In the genomic region with DNA sequence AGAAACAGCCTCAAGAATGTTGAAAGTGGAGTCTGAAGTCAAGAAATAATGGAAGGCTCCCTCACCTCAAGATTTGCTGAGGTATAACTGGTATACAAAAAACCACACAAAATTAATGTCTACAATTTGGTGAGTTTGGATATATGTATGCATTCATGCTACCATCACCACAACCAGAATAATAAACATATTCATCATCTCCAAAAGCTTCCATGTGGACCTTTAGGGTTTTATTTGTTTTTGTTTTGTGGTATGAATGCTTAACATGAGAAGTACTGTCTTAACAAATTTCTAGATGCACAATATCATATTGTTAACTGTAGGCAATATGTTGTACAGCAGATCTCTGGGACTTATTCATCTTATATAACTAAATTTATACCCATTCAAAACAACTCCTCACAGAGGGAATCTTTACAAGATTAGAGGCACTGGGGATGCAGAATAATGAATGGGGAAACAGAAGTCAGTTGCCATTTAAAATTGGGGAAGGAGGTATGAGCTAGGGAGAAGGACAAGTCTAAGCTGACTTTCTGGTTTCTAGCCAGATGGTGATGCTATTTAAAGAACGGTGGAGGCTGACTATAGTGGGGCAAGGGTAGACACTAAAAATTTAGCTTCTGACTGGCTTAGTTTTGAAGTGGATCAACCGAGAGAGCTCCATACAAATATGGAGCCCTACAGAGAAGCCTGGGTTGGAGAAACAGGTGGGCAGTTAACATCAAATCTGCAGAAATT, we compare ENCODE assay signal across 14 cellular contexts.
DNase-seq lines count a peak whose midpoint lies in the region; ATAC-seq and TF ChIP-seq lines count a peak whose summit lies in the region.
"Had no signal": no experiment of that assay in that cellular context is flagged by ENCODE, and none has a peak within 500 bp of the region (broad histone marks: within the 10 kb centered on the region; RNA-seq: fewer than 3 reads in every experiment).

No MANE protein-coding gene starts in this region.

- H3K9me3 ChIP-seq in IMR-90 (ENCODE audit: control insufficient read depth, insufficient read depth, low read length) (no peaks in the 10 kb centered on the region), PC-3 (ENCODE audit: low read length) (no peaks in the 10 kb centered on the region), aorta (ENCODE audit: control insufficient read depth, low read length) (no peaks in the 10 kb centered on the region)

- H3K27me3 ChIP-seq in IMR-90 (ENCODE audit: control insufficient read depth, insufficient read depth, low read length) (no peaks in the 10 kb centered on the region), PC-3 (ENCODE audit: low read length) (no peaks in the 10 kb centered on the region), aorta (ENCODE audit: control insufficient read depth in 1 of 2, insufficient read depth in 2 of 2, low read length in 1 of 2) (no peaks in the 10 kb centered on the region)

- TF ChIP-seq POLR2A in IMR-90 (IDR thresholded peaks at IDR 0.05; ENCODE audit: low read depth, low read length), result no peak

- no peaks in the 10 kb centered on the region for H3K9me2 ChIP-seq in PC-3 (replicated peaks; ENCODE audit: low read length)

- H3K9ac ChIP-seq in IMR-90 (ENCODE audit: low read depth, low read length) (no peak overlapping the region), PC-3 (ENCODE audit: low read length) (no peak overlapping the region)

- H3K4me1 ChIP-seq in IMR-90 (ENCODE audit: control insufficient read depth, insufficient read depth, low read length) (peaks cover 14% of the 10 kb centered on the region; the same call in 1 of the 2 replicates), PC-3 (ENCODE audit: insufficient read depth, low read length) (no peaks in the 10 kb centered on the region), aorta (ENCODE audit: control insufficient read depth in 1 of 2, insufficient read depth in 2 of 2, low read length in 2 of 2) (no peaks in the 10 kb centered on the region)

- TF ChIP-seq CTCF in IMR-90 (conservative IDR thresholded peaks at IDR 0.05; ENCODE audit: low read depth, low read length) (no peak), PC-3 (conservative IDR thresholded peaks at IDR 0.05; ENCODE audit: low read depth, low read length) (no peak), osteocyte (IDR thresholded peaks at IDR 0.05) (no peak)
- TF ChIP-seq CTCF in activated CD8-positive, alpha-beta T cell treated with anti-CD3 and anti-CD28 coated beads for 36 hours (IDR thresholded peaks at IDR 0.05), result no peak

- H3K18ac ChIP-seq in IMR-90 (ENCODE audit: low read depth, low read length), result no peak overlapping the region

- no peak overlapping the region; the same call in 2 of the 3 replicates for H2BK15ac ChIP-seq in IMR-90 (ENCODE audit: low read depth, low read length)

- H3K36me3 ChIP-seq in IMR-90 (ENCODE audit: control insufficient read depth, insufficient read depth, low read length), result peaks cover 3% of the 10 kb centered on the region
- no peaks in the 10 kb centered on the region for H3K36me3 ChIP-seq in PC-3 (ENCODE audit: low read depth, low read length)
- H3K36me3 ChIP-seq in aorta (ENCODE audit: control insufficient read depth in 1 of 2, insufficient read depth in 2 of 2, low read length in 1 of 2), result no peaks in the 10 kb centered on the region

- H2BK20ac ChIP-seq in IMR-90 (ENCODE audit: low read depth, low read length), result 0 out of 2 replicates have a peak overlapping the region, but pooled peaks have one; percentile 27

- H2AFZ ChIP-seq in IMR-90 (replicated peaks; ENCODE audit: low read length, poor library complexity), result no peak overlapping the region
- H2AFZ ChIP-seq in PC-3 (ENCODE audit: low read length), result no peak overlapping the region

- TF ChIP-seq RAD21 in IMR-90 (IDR thresholded peaks at IDR 0.05; ENCODE audit: low read length), result no peak

- peaks cover 8% of the 10 kb centered on the region for H3K9me1 ChIP-seq in IMR-90 (ENCODE audit: insufficient read depth, low read length)

- WGBS in IMR-90 (ENCODE audit: extremely low coverage in 2 of 2, insufficient read length in 1 of 2), 2 experiments, result no CpG with 5 or more reads among the region's 2 CpGs
- WGBS in aorta, 2 donors, result 35 to 36% methylated on average over 2 of the region's 2 CpGs

- H2AK5ac ChIP-seq in IMR-90 (ENCODE audit: low read depth, low read length), result peak overlapping the region; percentile 5; the same call in 1 of the 2 replicates

- no peaks in the 10 kb centered on the region for H3F3A ChIP-seq in PC-3 (ENCODE audit: low read length, unreplicated experiment)

- dilution Hi-C loops in IMR-90 (cut with HindIII; ENCODE audit: low sequenced_read_pairs, unreplicated experiment), result no loop called here

- H3K4me2 ChIP-seq in IMR-90 (ENCODE audit: low read depth, low read length) (no peak overlapping the region), PC-3 (ENCODE audit: low read length) (no peak overlapping the region)

- H3K4me1 Mint-ChIP-seq in osteocyte (ENCODE audit: unreplicated experiment), result peaks cover 58% of the 10 kb centered on the region
- no peaks in the 10 kb centered on the region for H3K4me1 Mint-ChIP-seq in activated CD8-positive, alpha-beta T cell treated with anti-CD3 and anti-CD28 coated beads for 36 hours (ENCODE audit: low read depth)
- H3K4me1 Mint-ChIP-seq: CD4-positive, alpha-beta memory T cell had no signal

- intact Hi-C loops in IMR-90 (cut with micrococcal nuclease) (no loop called here), PC-3 (cut with micrococcal nuclease) (no loop called here), aorta (cut with DNase I) (no loop called here)
- intact Hi-C loops in activated CD8-positive, alpha-beta T cell treated with anti-CD3 and anti-CD28 coated beads for 36 hours (cut with micrococcal nuclease), result no loop called here

- peak overlapping the region; percentile 9 for H3K27ac Mint-ChIP-seq in osteocyte (ENCODE audit: unreplicated experiment)
- H3K27ac Mint-ChIP-seq in activated CD8-positive, alpha-beta T cell treated with anti-CD3 and anti-CD28 coated beads for 36 hours, result no peak overlapping the region
- H3K27ac Mint-ChIP-seq: CD4-positive, alpha-beta memory T cell had no signal

- H3K9me3 Mint-ChIP-seq in osteocyte (ENCODE audit: unreplicated experiment), result no peaks in the 10 kb centered on the region
- no peaks in the 10 kb centered on the region for H3K9me3 Mint-ChIP-seq in activated CD8-positive, alpha-beta T cell treated with anti-CD3 and anti-CD28 coated beads for 36 hours

- H3K4me3 Mint-ChIP-seq in osteocyte (ENCODE audit: unreplicated experiment), result no peak overlapping the region
- no peak overlapping the region for H3K4me3 Mint-ChIP-seq in activated CD8-positive, alpha-beta T cell treated with anti-CD3 and anti-CD28 coated beads for 36 hours
- H3K4me3 Mint-ChIP-seq: CD4-positive, alpha-beta memory T cell had no signal

- POLR2A ChIA-PET in IMR-90 (lab: Charles Lee; ENCODE audit: unreplicated experiment) (no interaction called here), PC-3 (lab: Charles Lee; ENCODE audit: unreplicated experiment) (no interaction called here)
- POLR2A ChIA-PET in activated CD8-positive, alpha-beta T cell treated with anti-CD3 and anti-CD28 coated beads for 36 hours (lab: Charles Lee), result no interaction called here

- H4K20me1 ChIP-seq in IMR-90 (ENCODE audit: insufficient read depth, low read length) (peaks cover 3% of the 10 kb centered on the region; the same call in 1 of the 2 replicates), PC-3 (ENCODE audit: low read length) (no peaks in the 10 kb centered on the region)

- no peak overlapping the region for H2AK9ac ChIP-seq in IMR-90 (replicated peaks; ENCODE audit: low read depth, low read length, poor library complexity)

- H2BK120ac ChIP-seq in IMR-90 (ENCODE audit: low read depth, low read length), result peak overlapping the region; percentile 54

- H3K23ac ChIP-seq in IMR-90 (ENCODE audit: low read depth, low read length), result peak overlapping the region; percentile 79; the same call in 1 of the 2 replicates

- no peaks in the 10 kb centered on the region for H3K79me2 ChIP-seq in PC-3 (ENCODE audit: low read length)

- peak overlapping the region; percentile 64 for H3K14ac ChIP-seq in IMR-90 (replicated peaks; ENCODE audit: low read depth, low read length)

- H2BK5ac ChIP-seq in IMR-90 (ENCODE audit: low read depth, low read length, poor library complexity, severe bottlenecking), result peak overlapping the region; percentile 19

- H3K36me3 Mint-ChIP-seq in osteocyte (ENCODE audit: unreplicated experiment), result peaks cover 10% of the 10 kb centered on the region
- no peaks in the 10 kb centered on the region for H3K36me3 Mint-ChIP-seq in activated CD8-positive, alpha-beta T cell treated with anti-CD3 and anti-CD28 coated beads for 36 hours (ENCODE audit: low read depth)
- H3K36me3 Mint-ChIP-seq: CD4-positive, alpha-beta memory T cell had no signal

- BruUV-seq in IMR-90 (replicated peaks; lab: Mats Ljungman, UMichigan), result no TSS peak
- BruUV-seq in PC-3 (replicated peaks; lab: Mats Ljungman, UMichigan), result no TSS peak

- H4K5ac ChIP-seq in IMR-90 (ENCODE audit: low read depth, low read length), result no peak overlapping the region

- H3K4me3 ChIP-seq in IMR-90 (ENCODE audit: insufficient read depth, low read depth, low read length), result no peak overlapping the region
- H3K4me3 ChIP-seq in PC-3 (ENCODE audit: low read length), result no peak overlapping the region
- no peak overlapping the region for H3K4me3 ChIP-seq in aorta (ENCODE audit: low read length in 2 of 2)

- H3K79me1 ChIP-seq in IMR-90 (ENCODE audit: low read depth in 1 of 2, low read length in 2 of 2), result peaks cover 13 to 53% of the 10 kb centered on the region in 2 experiments

- ATAC-seq in IMR-90 (ENCODE audit: low read depth) (no peak; the same call in 1 of the 2 replicates), PC-3 (no peak), aorta (ENCODE audit: low FRiP score) (no peak)
- no peak for ATAC-seq in activated CD8-positive, alpha-beta T cell treated with anti-CD3 and anti-CD28 coated beads for 36 hours

- CTCF ChIA-PET in IMR-90 (lab: Yijun Ruan, JAX), result interaction anchor here (0.6 to 0.8 kb wide), 2 partner anchors 11 to 75 kb away, joined by 3 read pairs; no protein-coding TSS in a partner anchor
- CTCF ChIA-PET in PC-3 (lab: Charles Lee), result no interaction called here
- CTCF ChIA-PET in activated CD8-positive, alpha-beta T cell treated with anti-CD3 and anti-CD28 coated beads for 36 hours (lab: Charles Lee), result no interaction called here

- no peak overlapping the region for H3K27ac ChIP-seq in IMR-90 (ENCODE audit: insufficient read depth, low read length)
- H3K27ac ChIP-seq in PC-3 (ENCODE audit: low read length), result no peak overlapping the region
- H3K27ac ChIP-seq in aorta (ENCODE audit: low read depth in 1 of 2, low read length in 2 of 2), result no peak overlapping the region

- no peak overlapping the region for H3K56ac ChIP-seq in IMR-90 (ENCODE audit: extremely low read depth, insufficient read depth, low read length)

- H3K4ac ChIP-seq in IMR-90 (ENCODE audit: low read depth, low read length), result 0 out of 2 replicates have a peak overlapping the region, but pooled peaks have one; percentile 15

- peak overlapping the region in 1 of 2 experiments; percentile 29; a peak in 1 of 4 replicates for H4K8ac ChIP-seq in IMR-90 (ENCODE audit: low read depth in 2 of 2, low read length in 2 of 2)

- in situ Hi-C loops in IMR-90 (cut with MboI; ENCODE audit: low sequenced_read_pairs), result no loop called here

- DNase-seq in DMS 273 treated with DMSO at 0.1 percent for 48 hours (lab: John Stamatoyannopoulos, UW), result peak; percentile 70
- peak; percentile 55 for DNase-seq in IMR-90
- peak; percentile 4 for DNase-seq in PC-3
- DNase-seq in osteocyte (ENCODE audit: extremely low spot score, unreplicated experiment), result no peak
- no peak for DNase-seq in aorta
- DNase-seq in activated CD8-positive, alpha-beta T cell treated with anti-CD3 and anti-CD28 coated beads for 36 hours, result no peak
- no peak for DNase-seq in NCI-H1436 (lab: John Stamatoyannopoulos, UW)
- DNase-seq in superior temporal gyrus (ENCODE audit: extremely low spot score), result no peak
- DNase-seq: ACHN; CD4-positive, alpha-beta memory T cell; H7; NCI-H1048; NCI-H187; NCI-H510A treated with DMSO at 0.1 percent for 48 hours had no signal

- no peaks in the 10 kb centered on the region for H3K27me3 Mint-ChIP-seq in osteocyte (ENCODE audit: unreplicated experiment)
- no peaks in the 10 kb centered on the region for H3K27me3 Mint-ChIP-seq in activated CD8-positive, alpha-beta T cell treated with anti-CD3 and anti-CD28 coated beads for 36 hours
- H3K27me3 Mint-ChIP-seq: CD4-positive, alpha-beta memory T cell had no signal

- peak overlapping the region; percentile 43; the same call in 1 of the 2 replicates for H4K91ac ChIP-seq in IMR-90 (ENCODE audit: insufficient read depth, low read depth, low read length)

Comparison
In these comparisons a context has a peak if more than half of its experiments do, and no peak if none do; other contexts are left out.
1. DNase-seq: peak in DMS 273 treated with DMSO at 0.1 percent for 48 hours (single experiment), IMR-90 (single experiment) and PC-3 (single experiment); none in osteocyte (single experiment), aorta (0 of 2), activated CD8-positive, alpha-beta T cell treated with anti-CD3 and anti-CD28 coated beads for 36 hours (single experiment), NCI-H1436 (single experiment) and superior temporal gyrus (single experiment).